15 cellular contexts compared by ENCODE assay signal in genomic region chr22:43921361-43921760, GRCh38. TPM values are rescaled to one million over a fixed set of nuclear protein-coding genes. Genes with fewer than 3 reads are reported as not detected.
A peak's percentile ranks its signal among the peaks of the same experiment; 100 is the strongest.
DNase-seq lines count a peak whose midpoint lies in the region; ATAC-seq and TF ChIP-seq lines count a peak whose summit lies in the region.
"Had no signal": no experiment of that assay in that cellular context is flagged by ENCODE, and none has a peak within 500 bp of the region (broad histone marks: within the 10 kb centered on the region; RNA-seq: fewer than 3 reads in every experiment).

No MANE protein-coding gene starts in this region.

- ATAC-seq in left lung (no peak), GM21515 (IDR thresholded peaks at IDR 0.05; ENCODE audit: unreplicated experiment) (no peak)
- ATAC-seq: GM12878; natural killer cell treated with Interleukin-12 subunit alpha and Interleukin-12 subunit beta and Interleukin-15 and Interleukin-18, amount 100 ng/mL, for 72 hours had no signal

- CTCF ChIA-PET in Calu3 (lab: Charles Lee) (interaction anchor here (0.6 to 1.7 kb wide), 2 partner anchors 38 to 1816 kb away, joined by 5 to 6 read pairs; no protein-coding TSS in a partner anchor), PC-9 (lab: Charles Lee) (no interaction called here)

- no peak overlapping the region for H2AFZ ChIP-seq in PC-9

- H3F3A ChIP-seq in PC-9 (ENCODE audit: insufficient read depth, low read depth): peaks cover 43% of the 10 kb centered on the region

- no peaks in the 10 kb centered on the region for H3K9me2 ChIP-seq in PC-9 (ENCODE audit: insufficient read depth)

- H3K4me3 ChIP-seq in PC-9 (no peak overlapping the region), left lung (no peak overlapping the region)
- H3K4me3 ChIP-seq: GM12878 had no signal

- peaks cover 52% of the 10 kb centered on the region for H3K4me1 Mint-ChIP-seq in Calu3 (ENCODE audit: low read depth, unreplicated experiment)
- peaks cover 33% of the 10 kb centered on the region for H3K4me1 Mint-ChIP-seq in neural crest cell

- TF ChIP-seq CTCF in Calu3 (IDR thresholded peaks at IDR 0.05; ENCODE audit: unreplicated experiment): no peak
- TF ChIP-seq CTCF in PC-9 (conservative IDR thresholded peaks at IDR 0.05): no peak
- no peak for TF ChIP-seq CTCF in neural crest cell (conservative IDR thresholded peaks at IDR 0.05)
- no peak for TF ChIP-seq CTCF in left lung (IDR thresholded peaks at IDR 0.05)

- H3K9me3 ChIP-seq in PC-9 (ENCODE audit: insufficient read depth, low read depth) (no peaks in the 10 kb centered on the region), left lung (no peaks in the 10 kb centered on the region)

- H3K36me3 ChIP-seq in PC-9 (ENCODE audit: low read depth) (no peaks in the 10 kb centered on the region), left lung (no peaks in the 10 kb centered on the region)

- H3K36me3 Mint-ChIP-seq in Calu3 (ENCODE audit: insufficient read depth, unreplicated experiment) (peaks cover 26% of the 10 kb centered on the region), neural crest cell (ENCODE audit: low read depth) (no peaks in the 10 kb centered on the region)
- H3K36me3 Mint-ChIP-seq: CD8-positive, alpha-beta memory T cell; natural killer cell treated with Interleukin-12 subunit alpha and Interleukin-12 subunit beta and Interleukin-15 and Interleukin-18, amount 100 ng/mL, for 72 hours had no signal

- peaks cover 7% of the 10 kb centered on the region; the same call in 1 of the 2 replicates for H3K79me2 ChIP-seq in PC-9 (ENCODE audit: low read depth)

- H3K4me3 Mint-ChIP-seq in Calu3 (ENCODE audit: low read depth, unreplicated experiment): no peak overlapping the region
- peak overlapping the region; percentile 88 for H3K4me3 Mint-ChIP-seq in neural crest cell
- H3K4me3 Mint-ChIP-seq: CD8-positive, alpha-beta memory T cell; natural killer cell treated with Interleukin-12 subunit alpha and Interleukin-12 subunit beta and Interleukin-15 and Interleukin-18, amount 100 ng/mL, for 72 hours had no signal

- H3K27me3 ChIP-seq in PC-9 (ENCODE audit: insufficient read depth, low read depth): no peaks in the 10 kb centered on the region
- peaks cover 19 to 95% of the 10 kb centered on the region in 2 donors for H3K27me3 ChIP-seq in left lung

- no peaks in the 10 kb centered on the region for H4K20me1 ChIP-seq in PC-9 (ENCODE audit: insufficient read depth)

- H3K4me2 ChIP-seq in PC-9: peak overlapping the region; percentile 91

- intact Hi-C loops in Calu3 (cut with micrococcal nuclease; ENCODE audit: unreplicated experiment) (no loop called here), PC-9 (cut with micrococcal nuclease; ENCODE audit: unreplicated experiment) (loop anchor here (2.0 kb wide), 1 partner anchor 19 kb away; no protein-coding TSS in a partner anchor), left lung (cut with DNase I) (no loop called here)

- H3K27me3 Mint-ChIP-seq in Calu3 (ENCODE audit: unreplicated experiment): no peaks in the 10 kb centered on the region
- no peaks in the 10 kb centered on the region for H3K27me3 Mint-ChIP-seq in neural crest cell (ENCODE audit: low read depth)

- peak; percentile 81 for DNase-seq in Calu3
- DNase-seq in PC-9: peak; percentile 86 to 94
- peak; percentile 20 for DNase-seq in dermis blood vessel endothelial cell
- no peak for DNase-seq in neural crest cell (ENCODE audit: low read depth, low spot score)
- DNase-seq in left lung: no peak
- DNase-seq in activated CD4-positive, alpha-beta T cell treated with anti-CD3 and anti-CD28 coated beads for 1 hour: no peak
- DNase-seq in NCI-H226: no peak
- DNase-seq: CD8-positive, alpha-beta memory T cell; NCI-H2081 treated with DMSO at 0.1 percent for 48 hours; stimulated activated naive CD4-positive, alpha-beta T cell treated with Interleukin-2 at 50 U/mL for 16 hours had no signal

- peak overlapping the region; percentile 33 for H3K27ac ChIP-seq in PC-9
- no peak overlapping the region for H3K27ac ChIP-seq in left lung
- H3K27ac ChIP-seq: VCaP had no signal

- H3K9me3 Mint-ChIP-seq in Calu3 (ENCODE audit: low read depth, unreplicated experiment) (no peaks in the 10 kb centered on the region), neural crest cell (no peaks in the 10 kb centered on the region)
- H3K9me3 Mint-ChIP-seq: activated T-helper 2 cell treated with anti-CD3 and anti-CD28 coated beads, Interferon-gamma antibody, Interleukin-2, Interleukin-4, amounts not matched to agents 10 μg/mL and 5 μg/mL and 100 μg/mL, durations not matched to agents 14 hours and 24 hours and 36 hours; CD8-positive, alpha-beta memory T cell; natural killer cell treated with Interleukin-12 subunit alpha and Interleukin-12 subunit beta and Interleukin-15 and Interleukin-18, amount 100 ng/mL, for 72 hours had no signal

- POLR2A ChIA-PET in PC-9 (lab: Charles Lee; ENCODE audit: unreplicated experiment): interaction anchor here (0.6 to 0.9 kb wide), 2 partner anchors 12 to 32 kb away, joined by 3 to 7 read pairs; no protein-coding TSS in a partner anchor

- H3K4me1 ChIP-seq in PC-9 (replicated peaks; ENCODE audit: insufficient read depth) (peaks cover 49% of the 10 kb centered on the region), left lung (peaks cover 7 to 16% of the 10 kb centered on the region in 2 donors)

- BruUV-seq in Calu3 (replicated peaks; lab: Mats Ljungman, UMichigan) (no TSS peak), PC-9 (replicated peaks; lab: Mats Ljungman, UMichigan) (no TSS peak)

- peak overlapping the region; percentile 35 for H3K27ac Mint-ChIP-seq in Calu3 (ENCODE audit: unreplicated experiment)
- no peak overlapping the region for H3K27ac Mint-ChIP-seq in neural crest cell (ENCODE audit: unreplicated experiment)
- H3K27ac Mint-ChIP-seq: activated T-helper 2 cell treated with anti-CD3 and anti-CD28 coated beads, Interferon-gamma antibody, Interleukin-2, Interleukin-4, amounts not matched to agents 10 μg/mL and 5 μg/mL and 100 μg/mL, durations not matched to agents 14 hours and 24 hours and 36 hours; CD8-positive, alpha-beta memory T cell; natural killer cell treated with Interleukin-12 subunit alpha and Interleukin-12 subunit beta and Interleukin-15 and Interleukin-18, amount 100 ng/mL, for 72 hours had no signal

RNA-seq across cellular contexts. Expression of gene PNPLA3, which starts 2.2 kb away (rescaled TPM):
- total RNA-seq in Calu3 (2022): 8.0 and 9.5 TPM in 2 replicates
- 22.2 and 26.8 TPM in 2 replicates for total RNA-seq in PC-9 (2021)
- total RNA-seq in dermis blood vessel endothelial cell: 1.0 and 2.7 TPM in 2 replicates
- 28.3 and 31.2 TPM in 2 replicates for total RNA-seq in neural crest cell
- 1 to 10 TPM; 1.2 to 2.4 TPM for total RNA-seq in left lung
- total RNA-seq: GM12878 had no signal

RNA-seq across cellular contexts. Expression of gene PNPLA5, which starts 29.5 kb away (rescaled TPM):
- total RNA-seq in Calu3 (2022) (not detected in 2 replicates), PC-9 (2021) (not detected in 2 replicates), dermis blood vessel endothelial cell (not detected in 2 replicates), neural crest cell (not detected in 2 replicates), left lung (not detected)
- total RNA-seq: activated T-helper 2 cell treated with anti-CD3 and anti-CD28 coated beads, Interferon-gamma antibody, Interleukin-2, Interleukin-4, amounts not matched to agents 10 μg/mL and 5 μg/mL and 100 μg/mL, durations not matched to agents 14 hours and 24 hours and 36 hours; CD8-positive, alpha-beta memory T cell; GM12878; natural killer cell treated with Interleukin-12 subunit alpha and Interleukin-12 subunit beta and Interleukin-15 and Interleukin-18, amount 100 ng/mL, for 72 hours had no signal

RNA-seq across cellular contexts. Expression of gene SAMM50, which starts 33.9 kb away (rescaled TPM):
- total RNA-seq in Calu3 (2022) (47.0 and 55.3 TPM in 2 replicates), PC-9 (2021) (72.2 and 73.9 TPM in 2 replicates), dermis blood vessel endothelial cell (53.6 and 57.9 TPM in 2 replicates), neural crest cell (54.0 and 54.6 TPM in 2 replicates), left lung (10 to 100 TPM; 23.3 to 32.0 TPM)

RNA-seq across cellular contexts. Expression of gene SULT4A1, which starts 59.0 kb away (rescaled TPM):
- 7.9 and 9.1 TPM in 2 replicates for total RNA-seq in Calu3 (2022)
- 3.2 and 3.4 TPM in 2 replicates for total RNA-seq in PC-9 (2021)
- 0.05 TPM in 1 of 2 replicates, not detected in the other for total RNA-seq in dermis blood vessel endothelial cell
- total RNA-seq in neural crest cell: 6.3 and 7.3 TPM in 2 replicates
- not detected for total RNA-seq in left lung
- total RNA-seq: activated T-helper 2 cell treated with anti-CD3 and anti-CD28 coated beads, Interferon-gamma antibody, Interleukin-2, Interleukin-4, amounts not matched to agents 10 μg/mL and 5 μg/mL and 100 μg/mL, durations not matched to agents 14 hours and 24 hours and 36 hours; CD8-positive, alpha-beta memory T cell; GM12878; natural killer cell treated with Interleukin-12 subunit alpha and Interleukin-12 subunit beta and Interleukin-15 and Interleukin-18, amount 100 ng/mL, for 72 hours had no signal

Comparison
In these comparisons a context has a peak if more than half of its experiments do, and no peak if none do; other contexts are left out.
1. DNase-seq: peak in Calu3 (single experiment), PC-9 (2 of 2) and dermis blood vessel endothelial cell (single experiment); none in neural crest cell (single experiment), left lung (0 of 2), activated CD4-positive, alpha-beta T cell treated with anti-CD3 and anti-CD28 coated beads for 1 hour (single experiment) and NCI-H226 (single experiment).